In the genomic region with DNA sequence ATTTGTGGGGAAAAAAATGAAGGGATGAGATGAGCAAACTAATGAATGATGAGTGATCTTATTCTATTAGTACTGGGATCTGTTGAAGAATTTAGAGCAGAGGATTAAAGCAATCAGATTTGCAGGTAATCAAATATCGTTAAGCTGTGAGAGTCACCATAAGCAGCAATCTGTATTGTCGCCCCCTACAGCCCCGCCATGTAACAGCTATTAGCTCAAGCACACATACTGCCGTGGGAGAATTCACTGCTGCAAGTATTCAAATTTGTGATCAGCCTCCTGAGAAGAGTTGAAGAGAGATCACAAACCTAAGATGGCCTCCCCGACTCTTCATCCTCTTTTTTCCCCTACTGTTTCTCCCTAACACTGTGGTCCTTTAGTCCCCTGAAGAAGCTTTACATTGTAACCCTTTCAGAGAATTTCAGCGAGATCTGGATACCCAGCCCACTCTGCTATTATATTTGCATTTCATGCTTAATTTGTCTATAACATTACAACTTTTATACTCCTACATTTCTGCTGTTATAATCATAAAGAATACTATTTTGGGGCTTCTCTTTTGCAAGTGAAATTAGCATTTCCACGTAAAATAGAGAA, we compare ENCODE assay signal across 1 cellular context.
TF ChIP-seq lines count a peak whose summit lies in the region.

No MANE protein-coding gene starts in this region.

TF ChIP-seq in GM23338, 12 proteins besides CTCF, POLR2A, EP300 and RAD21 (continued from another document):
- TF ChIP-seq, protein P1, sequence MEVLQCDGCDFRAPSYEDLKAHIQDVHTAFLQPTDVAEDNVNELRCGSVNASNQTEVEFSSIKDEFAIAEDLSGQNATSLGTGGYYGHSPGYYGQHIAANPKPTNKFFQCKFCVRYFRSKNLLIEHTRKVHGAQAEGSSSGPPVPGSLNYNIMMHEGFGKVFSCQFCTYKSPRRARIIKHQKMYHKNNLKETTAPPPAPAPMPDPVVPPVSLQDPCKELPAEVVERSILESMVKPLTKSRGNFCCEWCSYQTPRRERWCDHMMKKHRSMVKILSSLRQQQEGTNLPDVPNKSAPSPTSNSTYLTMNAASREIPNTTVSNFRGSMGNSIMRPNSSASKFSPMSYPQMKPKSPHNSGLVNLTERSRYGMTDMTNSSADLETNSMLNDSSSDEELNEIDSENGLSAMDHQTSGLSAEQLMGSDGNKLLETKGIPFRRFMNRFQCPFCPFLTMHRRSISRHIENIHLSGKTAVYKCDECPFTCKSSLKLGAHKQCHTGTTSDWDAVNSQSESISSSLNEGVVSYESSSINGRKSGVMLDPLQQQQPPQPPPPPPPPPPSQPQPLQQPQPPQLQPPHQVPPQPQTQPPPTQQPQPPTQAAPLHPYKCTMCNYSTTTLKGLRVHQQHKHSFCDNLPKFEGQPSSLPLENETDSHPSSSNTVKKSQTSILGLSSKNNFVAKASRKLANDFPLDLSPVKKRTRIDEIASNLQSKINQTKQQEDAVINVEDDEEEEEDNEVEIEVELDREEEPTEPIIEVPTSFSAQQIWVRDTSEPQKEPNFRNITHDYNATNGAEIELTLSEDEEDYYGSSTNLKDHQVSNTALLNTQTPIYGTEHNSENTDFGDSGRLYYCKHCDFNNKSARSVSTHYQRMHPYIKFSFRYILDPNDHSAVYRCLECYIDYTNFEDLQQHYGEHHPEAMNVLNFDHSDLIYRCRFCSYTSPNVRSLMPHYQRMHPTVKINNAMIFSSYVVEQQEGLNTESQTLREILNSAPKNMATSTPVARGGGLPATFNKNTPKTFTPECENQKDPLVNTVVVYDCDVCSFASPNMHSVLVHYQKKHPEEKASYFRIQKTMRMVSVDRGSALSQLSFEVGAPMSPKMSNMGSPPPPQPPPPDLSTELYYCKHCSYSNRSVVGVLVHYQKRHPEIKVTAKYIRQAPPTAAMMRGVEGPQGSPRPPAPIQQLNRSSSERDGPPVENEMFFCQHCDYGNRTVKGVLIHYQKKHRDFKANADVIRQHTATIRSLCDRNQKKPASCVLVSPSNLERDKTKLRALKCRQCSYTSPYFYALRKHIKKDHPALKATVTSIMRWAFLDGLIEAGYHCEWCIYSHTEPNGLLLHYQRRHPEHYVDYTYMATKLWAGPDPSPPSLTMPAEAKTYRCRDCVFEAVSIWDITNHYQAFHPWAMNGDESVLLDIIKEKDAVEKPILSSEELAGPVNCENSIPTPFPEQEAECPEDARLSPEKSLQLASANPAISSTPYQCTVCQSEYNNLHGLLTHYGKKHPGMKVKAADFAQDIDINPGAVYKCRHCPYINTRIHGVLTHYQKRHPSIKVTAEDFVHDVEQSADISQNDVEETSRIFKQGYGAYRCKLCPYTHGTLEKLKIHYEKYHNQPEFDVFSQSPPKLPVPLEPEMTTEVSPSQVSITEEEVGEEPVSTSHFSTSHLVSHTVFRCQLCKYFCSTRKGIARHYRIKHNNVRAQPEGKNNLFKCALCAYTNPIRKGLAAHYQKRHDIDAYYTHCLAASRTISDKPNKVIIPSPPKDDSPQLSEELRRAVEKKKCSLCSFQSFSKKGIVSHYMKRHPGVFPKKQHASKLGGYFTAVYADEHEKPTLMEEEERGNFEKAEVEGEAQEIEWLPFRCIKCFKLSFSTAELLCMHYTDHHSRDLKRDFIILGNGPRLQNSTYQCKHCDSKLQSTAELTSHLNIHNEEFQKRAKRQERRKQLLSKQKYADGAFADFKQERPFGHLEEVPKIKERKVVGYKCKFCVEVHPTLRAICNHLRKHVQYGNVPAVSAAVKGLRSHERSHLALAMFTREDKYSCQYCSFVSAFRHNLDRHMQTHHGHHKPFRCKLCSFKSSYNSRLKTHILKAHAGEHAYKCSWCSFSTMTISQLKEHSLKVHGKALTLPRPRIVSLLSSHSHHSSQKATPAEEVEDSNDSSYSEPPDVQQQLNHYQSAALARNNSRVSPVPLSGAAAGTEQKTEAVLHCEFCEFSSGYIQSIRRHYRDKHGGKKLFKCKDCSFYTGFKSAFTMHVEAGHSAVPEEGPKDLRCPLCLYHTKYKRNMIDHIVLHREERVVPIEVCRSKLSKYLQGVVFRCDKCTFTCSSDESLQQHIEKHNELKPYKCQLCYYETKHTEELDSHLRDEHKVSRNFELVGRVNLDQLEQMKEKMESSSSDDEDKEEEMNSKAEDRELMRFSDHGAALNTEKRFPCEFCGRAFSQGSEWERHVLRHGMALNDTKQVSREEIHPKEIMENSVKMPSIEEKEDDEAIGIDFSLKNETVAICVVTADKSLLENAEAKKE (CRISPR knock-in tag; IDR thresholded peaks at IDR 0.05) = no peak
